In the genomic region with DNA sequence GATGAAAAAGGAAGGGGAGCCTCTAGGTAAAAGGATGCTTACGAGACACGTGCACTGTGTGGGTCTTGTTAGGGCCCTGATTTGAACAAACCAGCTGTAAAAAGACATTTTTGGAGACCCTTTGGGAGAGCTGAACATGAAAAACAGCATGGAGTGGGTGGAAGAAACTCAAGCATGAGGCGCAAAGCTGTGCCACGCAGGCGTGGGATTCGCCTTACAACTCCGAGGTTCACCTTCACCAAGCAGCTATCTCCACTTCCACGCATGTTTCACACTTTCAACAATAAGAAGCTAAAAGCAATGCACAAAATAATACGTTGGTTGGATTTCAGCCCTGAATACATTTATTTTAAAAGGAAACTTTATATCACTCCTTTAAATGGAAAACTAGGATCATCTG, we compare ENCODE assay signal across 27 cellular contexts.
"Had no signal": no experiment of that assay in that cellular context is flagged by ENCODE, and none has a peak within 500 bp of the region (broad histone marks: within the 10 kb centered on the region; RNA-seq: fewer than 3 reads in every experiment).

No MANE protein-coding gene starts in this region.

- H3K27ac ChIP-seq: neutrophil, pancreas, prostate gland, right lobe of liver, sigmoid colon, suprapubic skin, testis, tibial artery, transverse colon, upper lobe of right lung, uterus had no signal

- H3K4me3 ChIP-seq: pancreas, prostate gland, right lobe of liver, sigmoid colon, suprapubic skin, testis, tibial artery, transverse colon, upper lobe of right lung, uterus had no signal

- H3K36me3 Mint-ChIP-seq: naive thymus-derived CD8-positive, alpha-beta T cell; natural killer cell treated with Interleukin-12 subunit alpha and Interleukin-12 subunit beta and Interleukin-15 and Interleukin-18, amount 100 ng/mL, for 72 hours; type B pancreatic cell had no signal

- H3K9me3 ChIP-seq: neutrophil, pancreas, prostate gland, right lobe of liver, sigmoid colon, suprapubic skin, testis, tibial artery, transverse colon, upper lobe of right lung, uterus had no signal

- H3K36me3 ChIP-seq: neutrophil, pancreas, prostate gland, right lobe of liver, sigmoid colon, suprapubic skin, tibial artery, transverse colon, upper lobe of right lung, uterus had no signal

- H3K27ac Mint-ChIP-seq: nephron progenitor cell; stimulated activated memory B cell treated with anti-CD40 and anti-IgM and Interleukin-4, amounts not matched to agents 10 μg/mL and 1 μg/mL and 100 μg/mL, for 72 hours; type B pancreatic cell had no signal

- ATAC-seq: naive thymus-derived CD8-positive, alpha-beta T cell; natural killer cell treated with Interleukin-12 subunit alpha and Interleukin-12 subunit beta and Interleukin-15 and Interleukin-18, amount 100 ng/mL, for 72 hours; pancreas; right cardiac atrium; right lobe of liver; stimulated activated memory B cell treated with anti-CD40 and anti-IgM and Interleukin-4, amounts not matched to agents 10 μg/mL and 1 μg/mL and 100 μg/mL, for 72 hours; upper lobe of right lung had no signal

- H3K9me3 Mint-ChIP-seq: naive thymus-derived CD8-positive, alpha-beta T cell; natural killer cell treated with Interleukin-12 subunit alpha and Interleukin-12 subunit beta and Interleukin-15 and Interleukin-18, amount 100 ng/mL, for 72 hours; nephron progenitor cell; neural crest cell; stimulated activated memory B cell treated with anti-CD40 and anti-IgM and Interleukin-4, amounts not matched to agents 10 μg/mL and 1 μg/mL and 100 μg/mL, for 72 hours; type B pancreatic cell had no signal

- H3K27me3 ChIP-seq: neutrophil, pancreas, right lobe of liver, sigmoid colon, suprapubic skin, testis, tibial artery, transverse colon, upper lobe of right lung, uterus had no signal

- DNase-seq: naive thymus-derived CD8-positive, alpha-beta T cell; nephron progenitor cell; sigmoid colon; small intestine; stimulated activated CD4-positive, alpha-beta T cell treated with anti-CD3 and anti-CD28 coated beads, Interleukin-15, amount 100 ng/mL, for 24 hours; stimulated activated CD4-positive, alpha-beta T cell treated with anti-CD3 and anti-CD28 coated beads, Interleukin-2, amount 100 ng/mL, for 24 hours; stimulated activated CD4-positive, alpha-beta T cell treated with anti-CD3 and anti-CD28 coated beads, Interleukin-2, amount 100 ng/mL, for 48 hours; stimulated activated CD4-positive, alpha-beta T cell treated with anti-CD3 and anti-CD28 coated beads, Interleukin-4, amount 100 ng/mL, for 4 hours; stimulated activated CD8-positive, alpha-beta memory T cell treated with anti-CD3 and anti-CD28 coated beads, Interleukin-4, amount 100 ng/mL, for 48 hours; stimulated activated naive CD4-positive, alpha-beta T cell; stimulated activated naive CD8-positive, alpha-beta T cell treated with anti-CD3 and anti-CD28 coated beads, Interleukin-15, Interleukin-2, amounts not matched to agents 100 U/mL and 50 U/mL, for 24 hours; substantia nigra; testis; tibial artery; transverse colon; upper lobe of right lung; uterus had no signal

- H3K4me3 Mint-ChIP-seq: naive thymus-derived CD8-positive, alpha-beta T cell; natural killer cell treated with Interleukin-12 subunit alpha and Interleukin-12 subunit beta and Interleukin-15 and Interleukin-18, amount 100 ng/mL, for 72 hours; nephron progenitor cell; neural crest cell; stimulated activated memory B cell treated with anti-CD40 and anti-IgM and Interleukin-4, amounts not matched to agents 10 μg/mL and 1 μg/mL and 100 μg/mL, for 72 hours; type B pancreatic cell had no signal

- H3K27me3 Mint-ChIP-seq: natural killer cell treated with Interleukin-12 subunit alpha and Interleukin-12 subunit beta and Interleukin-15 and Interleukin-18, amount 100 ng/mL, for 72 hours; stimulated activated memory B cell treated with anti-CD40 and anti-IgM and Interleukin-4, amounts not matched to agents 10 μg/mL and 1 μg/mL and 100 μg/mL, for 72 hours had no signal

- H3K4me1 ChIP-seq: pancreas, prostate gland, right lobe of liver, sigmoid colon, suprapubic skin, testis, transverse colon, upper lobe of right lung, uterus had no signal
